In the genomic region with DNA sequence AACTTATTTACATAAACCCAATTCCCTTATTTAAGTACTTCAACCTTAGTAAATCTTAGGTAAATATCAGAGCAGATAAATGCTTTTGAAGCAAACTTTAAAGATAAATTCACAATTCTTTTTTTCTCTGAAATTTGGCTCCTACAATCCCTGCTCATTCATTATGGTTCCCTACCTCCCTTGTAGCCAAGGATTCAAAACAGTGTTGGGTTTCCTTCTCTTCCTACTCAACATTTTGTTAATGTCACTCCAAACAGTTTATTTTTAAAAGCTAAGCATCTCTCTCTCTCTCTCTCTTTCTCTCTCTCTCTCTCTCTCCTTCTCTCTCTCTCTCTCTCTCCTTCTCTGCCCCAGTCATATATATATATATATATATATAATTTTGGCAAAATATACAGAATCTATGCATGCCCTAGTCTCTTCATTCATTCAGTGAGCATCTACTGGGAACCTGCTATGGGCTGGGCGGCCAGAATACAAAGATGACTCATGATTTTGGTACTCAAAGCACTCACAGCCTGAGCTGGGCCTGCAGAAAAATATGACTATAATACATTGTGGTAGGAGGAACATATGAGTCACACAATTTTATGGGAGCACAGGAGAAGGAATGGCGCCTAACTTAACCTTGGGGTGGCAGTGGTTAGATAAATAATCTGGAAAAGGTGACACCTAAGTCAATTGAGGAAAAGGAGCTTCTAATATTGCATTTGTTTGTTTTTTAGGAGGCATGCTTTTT, we compare ENCODE assay signal across 9 cellular contexts.
DNase-seq lines count a peak whose midpoint lies in the region; ATAC-seq and TF ChIP-seq lines count a peak whose summit lies in the region.
"Had no signal": no experiment of that assay in that cellular context is flagged by ENCODE, and none has a peak within 500 bp of the region (broad histone marks: within the 10 kb centered on the region; RNA-seq: fewer than 3 reads in every experiment).

No MANE protein-coding gene starts in this region.

- H3K4me2 ChIP-seq in mammary epithelial cell (ENCODE audit: insufficient read depth, low read depth, low read length): no peak overlapping the region

- H3K4me3 ChIP-seq in BJ (ENCODE audit: low read depth, low read length) (no peak overlapping the region), mammary epithelial cell (replicated peaks in 1 of 3; ENCODE audit: insufficient read depth in 1 of 3, low read depth in 2 of 3, low read length in 3 of 3) (no peak overlapping the region), mucosa of descending colon (no peak overlapping the region)

- DNase-seq in BJ (ENCODE audit: low read depth) (peak; percentile 82), LHCN-M2 (ENCODE audit: low read depth) (peak; percentile 98), mammary epithelial cell (peak; percentile 89), mucosa of descending colon (peak in 1 of 3 donors; percentile 31), NCI-H345 (lab: John Stamatoyannopoulos, UW) (no peak)
- no peak for DNase-seq in stimulated activated effector memory CD8-positive, alpha-beta T cell treated with anti-CD3 and anti-CD28 coated beads, Interleukin-12 subunit alpha, Interleukin-12 subunit beta, amount 100 ng/mL, for 72 hours (ENCODE audit: low spot score in 2 of 2)

- POLR2A ChIA-PET in BJ (lab: Charles Lee): no interaction called here

- no peak overlapping the region for H3K4me3 Mint-ChIP-seq in stimulated activated effector memory CD8-positive, alpha-beta T cell treated with anti-CD3 and anti-CD28 coated beads, Interleukin-12 subunit alpha, Interleukin-12 subunit beta, amount 100 ng/mL, for 72 hours

- no peaks in the 10 kb centered on the region for H3K9me3 ChIP-seq in mammary epithelial cell (replicated peaks; ENCODE audit: insufficient read depth, low read length)
- no peaks in the 10 kb centered on the region for H3K9me3 ChIP-seq in mucosa of descending colon

- dilution Hi-C loops in mammary epithelial cell (cut with HindIII; ENCODE audit: low sequenced_read_pairs): no loop called here

- peaks cover 30% of the 10 kb centered on the region for H3K27me3 ChIP-seq in BJ (ENCODE audit: control insufficient read depth, insufficient read depth, low read length)
- no peaks in the 10 kb centered on the region for H3K27me3 ChIP-seq in mammary epithelial cell (ENCODE audit: insufficient read depth, low read length)

- H3K27ac Mint-ChIP-seq in stimulated activated effector memory CD8-positive, alpha-beta T cell treated with anti-CD3 and anti-CD28 coated beads, Interleukin-12 subunit alpha, Interleukin-12 subunit beta, amount 100 ng/mL, for 72 hours: no peak overlapping the region

- H3K4me1 ChIP-seq in mammary epithelial cell (ENCODE audit: insufficient read depth, low read length) (peaks cover 14% of the 10 kb centered on the region), mucosa of descending colon (ENCODE audit: low read depth) (peaks cover 16% of the 10 kb centered on the region)

- TF ChIP-seq CTCF in BJ (IDR thresholded peaks at IDR 0.05; ENCODE audit: insufficient read depth, low read depth, low read length): no peak
- TF ChIP-seq CTCF in mammary epithelial cell (conservative IDR thresholded peaks at IDR 0.05 in 1 of 2, IDR thresholded peaks at IDR 0.05 in 1 of 2; ENCODE audit: extremely low read depth in 1 of 2, insufficient read depth in 1 of 2, low read depth in 1 of 2, low read length in 2 of 2): no peak
- no peak for TF ChIP-seq CTCF in mucosa of descending colon (IDR thresholded peaks at IDR 0.05)

- CTCF ChIA-PET in BJ (lab: Yijun Ruan, JAX) (interaction anchor here (0.9 to 1.4 kb wide), 3 partner anchors 15 to 198 kb away, joined by 3 to 6 read pairs (median 3); no protein-coding TSS in a partner anchor), mammary epithelial cell (lab: Charles Lee; ENCODE audit: low non-redundant PET) (no interaction called here)

- H3K79me2 ChIP-seq in mammary epithelial cell (ENCODE audit: insufficient read depth, low read length): no peaks in the 10 kb centered on the region

- no peaks in the 10 kb centered on the region for H3K9me3 Mint-ChIP-seq in stimulated activated effector memory CD8-positive, alpha-beta T cell treated with anti-CD3 and anti-CD28 coated beads, Interleukin-12 subunit alpha, Interleukin-12 subunit beta, amount 100 ng/mL, for 72 hours

- no peaks in the 10 kb centered on the region for H3K4me1 Mint-ChIP-seq in stimulated activated effector memory CD8-positive, alpha-beta T cell treated with anti-CD3 and anti-CD28 coated beads, Interleukin-12 subunit alpha, Interleukin-12 subunit beta, amount 100 ng/mL, for 72 hours

- no peaks in the 10 kb centered on the region for H4K20me1 ChIP-seq in mammary epithelial cell (ENCODE audit: insufficient read depth, low read length)

- no peaks in the 10 kb centered on the region for H3K36me3 Mint-ChIP-seq in stimulated activated effector memory CD8-positive, alpha-beta T cell treated with anti-CD3 and anti-CD28 coated beads, Interleukin-12 subunit alpha, Interleukin-12 subunit beta, amount 100 ng/mL, for 72 hours

- ATAC-seq in mucosa of descending colon (peak; percentile 95), GM21723 (IDR thresholded peaks at IDR 0.05; ENCODE audit: unreplicated experiment) (no peak), GM18502 (IDR thresholded peaks at IDR 0.05; ENCODE audit: poor library complexity, unreplicated experiment) (no peak)
- ATAC-seq in stimulated activated effector memory CD8-positive, alpha-beta T cell treated with anti-CD3 and anti-CD28 coated beads, Interleukin-12 subunit alpha, Interleukin-12 subunit beta, amount 100 ng/mL, for 72 hours: no peak

- no peak overlapping the region for H3K9ac ChIP-seq in mammary epithelial cell (ENCODE audit: insufficient read depth, low read length)

- intact Hi-C loops in mammary epithelial cell (cut with micrococcal nuclease): no loop called here
- intact Hi-C loops in mucosa of descending colon (cut with DNase I, micrococcal nuclease): no loop called here

- in situ Hi-C loops in mammary epithelial cell (cut with MboI; ENCODE audit: low sequenced_read_pairs in 2 of 2): no loop called here

- 0% methylated on average over 2 of the region's 2 CpGs for WGBS in mammary epithelial cell (ENCODE audit: low coverage, missing lambda C conversion rate)

- H3K36me3 ChIP-seq in BJ (ENCODE audit: control insufficient read depth, insufficient read depth, low read length) (no peaks in the 10 kb centered on the region), mammary epithelial cell (ENCODE audit: insufficient read depth, low read length) (no peaks in the 10 kb centered on the region), mucosa of descending colon (ENCODE audit: low read depth) (no peaks in the 10 kb centered on the region)

- no peak overlapping the region for H2AFZ ChIP-seq in mammary epithelial cell (ENCODE audit: low read depth, low read length)

- BruUV-seq in mammary epithelial cell (replicated peaks; lab: Mats Ljungman, UMichigan): no TSS peak

- no peak overlapping the region for H3K27ac ChIP-seq in mammary epithelial cell (ENCODE audit: insufficient read depth, low read depth, low read length)
- H3K27ac ChIP-seq: VCaP had no signal

Comparison
In these comparisons a context has a peak if more than half of its experiments do, and no peak if none do; other contexts are left out.
1. DNase-seq: peak in BJ (single experiment), LHCN-M2 (single experiment) and mammary epithelial cell (single experiment); none in stimulated activated effector memory CD8-positive, alpha-beta T cell treated with anti-CD3 and anti-CD28 coated beads, Interleukin-12 subunit alpha, Interleukin-12 subunit beta, amount 100 ng/mL, for 72 hours (0 of 2) and NCI-H345 (single experiment).